In genomic region chr21:26550357-26550756, GRCh38 we compare ENCODE assay signal across 23 cellular contexts. TPM values are rescaled to one million over a fixed set of nuclear protein-coding genes. Genes with fewer than 3 reads are reported as not detected.
A peak's percentile ranks its signal among the peaks of the same experiment; 100 is the strongest.
DNase-seq lines count a peak whose midpoint lies in the region; ATAC-seq and TF ChIP-seq lines count a peak whose summit lies in the region.
"Had no signal": no experiment of that assay in that cellular context is flagged by ENCODE, and none has a peak within 500 bp of the region (broad histone marks: within the 10 kb centered on the region; RNA-seq: fewer than 3 reads in every experiment).

No MANE protein-coding gene starts in this region.

- no peak overlapping the region for H3K9ac ChIP-seq in Karpas-422 (ENCODE audit: low read length)

- H2AFZ ChIP-seq in Karpas-422 (ENCODE audit: low read length) = no peak overlapping the region

- no peaks in the 10 kb centered on the region for H3K79me2 ChIP-seq in Karpas-422 (ENCODE audit: low read length)

- no peaks in the 10 kb centered on the region for H4K20me1 ChIP-seq in Karpas-422 (ENCODE audit: insufficient read depth, low read depth, low read length)

- H3K27me3 ChIP-seq in WERI-Rb-1 (ENCODE audit: insufficient read depth, low read depth, severe bottlenecking) (no peaks in the 10 kb centered on the region), testis (no peaks in the 10 kb centered on the region), Karpas-422 (ENCODE audit: low read length) (no peaks in the 10 kb centered on the region)
- H3K27me3 ChIP-seq: gastroesophageal sphincter, spleen had no signal

- DNase-seq in AG10803 (ENCODE audit: low read depth) = peak; percentile 4
- DNase-seq in WERI-Rb-1 = peak; percentile 11
- DNase-seq in fibroblast of gingiva (ENCODE audit: low read depth) = peak; percentile 21
- DNase-seq in neural crest cell (ENCODE audit: low read depth, low spot score) = no peak
- DNase-seq in testis = no peak
- DNase-seq in Karpas-422 = no peak
- no peak for DNase-seq in NOMO-1 treated with DMSO at 0.1 percent for 48 hours (lab: John Stamatoyannopoulos, UW; ENCODE audit: unreplicated experiment)
- DNase-seq: ACHN; activated CD4-positive, alpha-beta T cell treated with anti-CD3 and anti-CD28 coated beads for 48 hours; activated gamma-delta T cell treated with Interleukin-2 at 50 U/mL for 16 hours; amygdala; CD8-positive, alpha-beta T cell; DMS79; GOT3; naive thymus-derived CD8-positive, alpha-beta T cell; NCI-H1417 treated with DMSO at 0.1 percent for 48 hours; psoas muscle; spleen; stimulated activated CD8-positive, alpha-beta memory T cell treated with anti-CD3 and anti-CD28 coated beads, Interleukin-4, amount 100 ng/mL, for 48 hours had no signal

- H3K36me3 ChIP-seq in WERI-Rb-1 (no peaks in the 10 kb centered on the region), testis (ENCODE audit: low read depth, missing control alignments) (no peaks in the 10 kb centered on the region), Karpas-422 (ENCODE audit: insufficient read depth, low read length) (no peaks in the 10 kb centered on the region)
- H3K36me3 ChIP-seq: gastroesophageal sphincter, spleen had no signal

- no peaks in the 10 kb centered on the region for H3K9me2 ChIP-seq in Karpas-422 (replicated peaks; ENCODE audit: insufficient read depth, low read length)

- no peak overlapping the region for H3K4me3 Mint-ChIP-seq in neural crest cell
- H3K4me3 Mint-ChIP-seq: CD8-positive, alpha-beta T cell; naive thymus-derived CD8-positive, alpha-beta T cell had no signal

- H3K27ac ChIP-seq in WERI-Rb-1 (no peak overlapping the region), testis (no peak overlapping the region), Karpas-422 (ENCODE audit: low read length) (no peak overlapping the region)
- H3K27ac ChIP-seq: psoas muscle had no signal

- intact Hi-C loops in testis (cut with DNase I; ENCODE audit: low total_unique reads) = no loop called here

- H3K4me2 ChIP-seq in Karpas-422 (ENCODE audit: low read depth, low read length, poor library complexity, severe bottlenecking) = no peak overlapping the region

- H3K9me3 Mint-ChIP-seq in neural crest cell = no peaks in the 10 kb centered on the region
- H3K9me3 Mint-ChIP-seq: CD8-positive, alpha-beta T cell had no signal

- H3K27ac Mint-ChIP-seq in neural crest cell (ENCODE audit: unreplicated experiment) = peak overlapping the region; percentile 9
- H3K27ac Mint-ChIP-seq: CD8-positive, alpha-beta T cell; naive thymus-derived CD8-positive, alpha-beta T cell had no signal

- H3K27me3 Mint-ChIP-seq in neural crest cell (ENCODE audit: low read depth) = no peaks in the 10 kb centered on the region

- peaks cover 2% of the 10 kb centered on the region for H3K36me3 Mint-ChIP-seq in neural crest cell (ENCODE audit: low read depth)
- H3K36me3 Mint-ChIP-seq: CD8-positive, alpha-beta T cell; naive thymus-derived CD8-positive, alpha-beta T cell had no signal

- peaks cover 4% of the 10 kb centered on the region for H3K4me1 Mint-ChIP-seq in neural crest cell
- H3K4me1 Mint-ChIP-seq: naive thymus-derived CD8-positive, alpha-beta T cell had no signal

- H3K4me3 ChIP-seq in AG10803 (ENCODE audit: low read length) = no peak overlapping the region
- no peak overlapping the region for H3K4me3 ChIP-seq in WERI-Rb-1 (ENCODE audit: low read depth, low read length)
- H3K4me3 ChIP-seq in testis = no peak overlapping the region
- H3K4me3 ChIP-seq in Karpas-422 (ENCODE audit: low read length) = no peak overlapping the region
- H3K4me3 ChIP-seq: gastroesophageal sphincter, psoas muscle, spleen had no signal

- no peak for ATAC-seq in GM18858 (IDR thresholded peaks at IDR 0.05; ENCODE audit: unreplicated experiment)
- ATAC-seq: CD8-positive, alpha-beta T cell; gastroesophageal sphincter; naive thymus-derived CD8-positive, alpha-beta T cell; Panc1; psoas muscle; SK-N-SH treated with all-trans-retinoic acid at 6 μM for 48 hours had no signal

- H3K9me3 ChIP-seq in WERI-Rb-1 (ENCODE audit: severe bottlenecking) (no peaks in the 10 kb centered on the region), testis (no peaks in the 10 kb centered on the region), Karpas-422 (ENCODE audit: low read length) (peaks cover 33% of the 10 kb centered on the region)
- H3K9me3 ChIP-seq: gastroesophageal sphincter, psoas muscle, spleen had no signal

- 50 to 54% methylated on average over 3 of the region's 3 CpGs for WGBS in testis, 2 donors

- TF ChIP-seq POLR2A in testis (IDR thresholded peaks at IDR 0.05) = no peak

- H3K4me1 ChIP-seq in testis (no peaks in the 10 kb centered on the region), Karpas-422 (ENCODE audit: low read length) (no peaks in the 10 kb centered on the region)
- H3K4me1 ChIP-seq: psoas muscle had no signal

- TF ChIP-seq CTCF in AG10803 (conservative IDR thresholded peaks at IDR 0.05; ENCODE audit: low read length) (no peak), WERI-Rb-1 (IDR thresholded peaks at IDR 0.05; ENCODE audit: low read depth, low read length) (no peak), neural crest cell (conservative IDR thresholded peaks at IDR 0.05) (no peak), testis (IDR thresholded peaks at IDR 0.05) (no peak)

RNA-seq across cellular contexts. Expression of gene CYYR1, which starts 22.7 kb away (rescaled TPM):
- 18.2 and 20.1 TPM in 2 replicates for total RNA-seq in neural crest cell
- total RNA-seq in testis = 1 to 10 TPM; 4.4 to 4.6 TPM
- polyA plus RNA-seq in testis (ENCODE audit: insufficient read depth, low read depth, low replicate concordance) = 6.1 TPM
- total RNA-seq in Karpas-422 (2014; rRNA removed; shearing (Covaris generic); ENCODE audit: low replicate concordance) = not detected in 2 replicates
- total RNA-seq: CD8-positive, alpha-beta T cell; naive thymus-derived CD8-positive, alpha-beta T cell had no signal
- polyA plus RNA-seq: naive thymus-derived CD8-positive, alpha-beta T cell had no signal

Comparison
In these comparisons a context has a peak if more than half of its experiments do, and no peak if none do; other contexts are left out.
1. DNase-seq: peak in AG10803 (single experiment), WERI-Rb-1 (single experiment) and fibroblast of gingiva (single experiment); none in neural crest cell (single experiment), testis (single experiment), Karpas-422 (single experiment) and NOMO-1 treated with DMSO at 0.1 percent for 48 hours (single experiment).